16 cellular contexts compared by ENCODE assay signal in the genomic region with DNA sequence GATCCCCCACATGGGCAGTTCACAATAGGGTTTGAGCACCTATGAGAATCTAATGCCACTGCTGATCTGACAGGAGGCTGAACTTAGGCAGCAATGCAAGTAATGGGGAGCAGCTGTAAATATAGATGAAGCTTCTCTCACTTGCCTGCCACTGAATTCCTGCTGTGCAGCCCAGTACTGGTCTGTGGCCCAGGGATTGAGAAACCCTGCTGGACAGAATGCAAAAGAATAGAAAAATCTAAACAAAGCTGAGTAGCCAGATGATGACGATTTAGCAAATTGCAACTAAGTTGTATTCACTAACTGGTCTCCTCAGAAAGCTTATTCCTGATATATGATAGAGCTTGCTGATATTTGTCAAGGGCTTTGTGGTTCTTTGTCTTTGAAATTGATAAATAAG. TPM values are rescaled to one million over a fixed set of nuclear protein-coding genes. Genes with fewer than 3 reads are reported as not detected.
DNase-seq lines count a peak whose midpoint lies in the region; ATAC-seq lines count a peak whose summit lies in the region.
"Had no signal": no experiment of that assay in that cellular context is flagged by ENCODE, and none has a peak within 500 bp of the region (broad histone marks: within the 10 kb centered on the region; RNA-seq: fewer than 3 reads in every experiment).

No MANE protein-coding gene starts in this region.

- no peaks in the 10 kb centered on the region for H3K9me3 Mint-ChIP-seq in CD8-positive, alpha-beta memory T cell
- no peaks in the 10 kb centered on the region for H3K9me3 Mint-ChIP-seq in stimulated activated naive B cell treated with anti-CD40 and anti-IgM and Interleukin-4, amounts not matched to agents 10 μg/mL and 1 μg/mL and 100 μg/mL, for 72 hours

- no peak overlapping the region for H3K4me3 ChIP-seq in CD8-positive, alpha-beta memory T cell (ENCODE audit: low read length)
- H3K4me3 ChIP-seq in adipocyte (ENCODE audit: low read length) (no peak overlapping the region), Karpas-422 (ENCODE audit: low read length) (no peak overlapping the region)

- peaks cover 46% of the 10 kb centered on the region for H3K4me1 ChIP-seq in CD8-positive, alpha-beta memory T cell (ENCODE audit: insufficient read depth, low read length)
- H3K4me1 ChIP-seq in adipocyte (ENCODE audit: control insufficient read depth, insufficient read depth, low read length) (peaks cover 66% of the 10 kb centered on the region), Karpas-422 (ENCODE audit: low read length) (peaks cover 15% of the 10 kb centered on the region)

- no peaks in the 10 kb centered on the region for H4K20me1 ChIP-seq in Karpas-422 (ENCODE audit: insufficient read depth, low read depth, low read length)

- no peaks in the 10 kb centered on the region for H3K27me3 Mint-ChIP-seq in CD8-positive, alpha-beta memory T cell
- H3K27me3 Mint-ChIP-seq in stimulated activated naive B cell treated with anti-CD40 and anti-IgM and Interleukin-4, amounts not matched to agents 10 μg/mL and 1 μg/mL and 100 μg/mL, for 72 hours: no peaks in the 10 kb centered on the region

- no peak overlapping the region for H3K4me2 ChIP-seq in Karpas-422 (ENCODE audit: low read depth, low read length, poor library complexity, severe bottlenecking)

- POLR2A ChIA-PET in CD8-positive, alpha-beta memory T cell (lab: Charles Lee): no interaction called here

- peak overlapping the region; percentile 27 for H3K9ac ChIP-seq in adipocyte (ENCODE audit: low read length)
- no peak overlapping the region for H3K9ac ChIP-seq in Karpas-422 (ENCODE audit: low read length)

- peaks cover 63 to 90% (median 72%) of the 10 kb centered on the region in 3 donors for H3K4me1 Mint-ChIP-seq in CD8-positive, alpha-beta memory T cell
- H3K4me1 Mint-ChIP-seq in stimulated activated naive B cell treated with anti-CD40 and anti-IgM and Interleukin-4, amounts not matched to agents 10 μg/mL and 1 μg/mL and 100 μg/mL, for 72 hours: peaks cover 34 to 58% of the 10 kb centered on the region in 2 donors

- CTCF ChIA-PET in CD8-positive, alpha-beta memory T cell (lab: Charles Lee): interaction anchor here (1.0 to 1.8 kb wide), 2 partner anchors 77 to 86 kb away, joined by 3 to 6 read pairs; a partner anchor contains a TSS

- peak overlapping the region in 6 of 8 donors; percentile 34 to 93 (median 74) for H3K27ac Mint-ChIP-seq in CD8-positive, alpha-beta memory T cell
- H3K27ac Mint-ChIP-seq in stimulated activated naive B cell treated with anti-CD40 and anti-IgM and Interleukin-4, amounts not matched to agents 10 μg/mL and 1 μg/mL and 100 μg/mL, for 72 hours: peak overlapping the region; percentile 37
- H3K27ac Mint-ChIP-seq: mesothelial cell of epicardium had no signal

- no peak overlapping the region for H2AFZ ChIP-seq in Karpas-422 (ENCODE audit: low read length)

- no peaks in the 10 kb centered on the region for H3K9me3 ChIP-seq in CD8-positive, alpha-beta memory T cell (ENCODE audit: low read length)
- H3K9me3 ChIP-seq in adipocyte (ENCODE audit: control insufficient read depth, low read length) (no peaks in the 10 kb centered on the region), Karpas-422 (ENCODE audit: low read length) (no peaks in the 10 kb centered on the region)

- no peaks in the 10 kb centered on the region for H3K27me3 ChIP-seq in CD8-positive, alpha-beta memory T cell (ENCODE audit: insufficient read depth, low read length, poor library complexity, severe bottlenecking)
- H3K27me3 ChIP-seq in adipocyte (replicated peaks; ENCODE audit: control insufficient read depth, insufficient read depth, low read length): no peaks in the 10 kb centered on the region
- no peaks in the 10 kb centered on the region for H3K27me3 ChIP-seq in Karpas-422 (ENCODE audit: low read length)

- H3K36me3 ChIP-seq in CD8-positive, alpha-beta memory T cell (ENCODE audit: insufficient read depth, low read length): peaks cover 15% of the 10 kb centered on the region
- H3K36me3 ChIP-seq in adipocyte (ENCODE audit: control insufficient read depth, insufficient read depth, low read length, severe bottlenecking) (no peaks in the 10 kb centered on the region), Karpas-422 (ENCODE audit: insufficient read depth, low read length) (no peaks in the 10 kb centered on the region)

- intact Hi-C loops in left ventricle myocardium superior (cut with micrococcal nuclease): no loop called here

- no peak overlapping the region for H3K4me3 Mint-ChIP-seq in CD8-positive, alpha-beta memory T cell
- no peak overlapping the region for H3K4me3 Mint-ChIP-seq in stimulated activated naive B cell treated with anti-CD40 and anti-IgM and Interleukin-4, amounts not matched to agents 10 μg/mL and 1 μg/mL and 100 μg/mL, for 72 hours
- H3K4me3 Mint-ChIP-seq: mesothelial cell of epicardium had no signal

- H3K36me3 Mint-ChIP-seq in CD8-positive, alpha-beta memory T cell: peaks cover 13 to 54% (median 19%) of the 10 kb centered on the region in 3 donors
- H3K36me3 Mint-ChIP-seq in stimulated activated naive B cell treated with anti-CD40 and anti-IgM and Interleukin-4, amounts not matched to agents 10 μg/mL and 1 μg/mL and 100 μg/mL, for 72 hours: peaks cover 43 to 57% of the 10 kb centered on the region in 2 donors

- H3K79me2 ChIP-seq in Karpas-422 (ENCODE audit: low read length): no peaks in the 10 kb centered on the region

- no peak for DNase-seq in CD8-positive, alpha-beta memory T cell
- DNase-seq in adipocyte (ENCODE audit: low read depth) (peak; percentile 70), left ventricle myocardium superior (no peak), Karpas-422 (no peak), NCI-H146 (lab: John Stamatoyannopoulos, UW) (no peak)
- DNase-seq in stimulated activated naive B cell treated with anti-CD40 and anti-IgM and Interleukin-4, amounts not matched to agents 10 μg/mL and 1 μg/mL and 100 μg/mL, for 72 hours: no peak
- DNase-seq: amygdala; DMS 273 treated with DMSO at 0.1 percent for 48 hours; effector CD4-positive, alpha-beta T cell; NCI-H1105 treated with DMSO at 0.1 percent for 48 hours; NCI-H526; T-helper 9 cell had no signal

- no peak overlapping the region for H3K27ac ChIP-seq in CD8-positive, alpha-beta memory T cell (ENCODE audit: low read depth, low read length)
- no peak overlapping the region for H3K27ac ChIP-seq in Karpas-422 (ENCODE audit: low read length)

- ATAC-seq in left ventricle myocardium superior (peak; percentile 68), HG03159 (IDR thresholded peaks at IDR 0.05; ENCODE audit: unreplicated experiment) (no peak), GM19351 (IDR thresholded peaks at IDR 0.05; ENCODE audit: unreplicated experiment) (no peak)
- no peak for ATAC-seq in stimulated activated naive B cell treated with anti-CD40 and anti-IgM and Interleukin-4, amounts not matched to agents 10 μg/mL and 1 μg/mL and 100 μg/mL, for 72 hours (replicated peaks)
- ATAC-seq: HCT116 had no signal

- H3K9me2 ChIP-seq in Karpas-422 (replicated peaks; ENCODE audit: insufficient read depth, low read length): no peaks in the 10 kb centered on the region

RNA-seq across cellular contexts. Expression of a gene that starts 34.3 kb away (rescaled TPM):
- total RNA-seq in CD8-positive, alpha-beta memory T cell: 1 to 10 TPM; 6.7 to 9.2 TPM
- 13.1 TPM for polyA plus RNA-seq in CD8-positive, alpha-beta memory T cell
- total RNA-seq in left ventricle myocardium superior: 5.6 TPM
- total RNA-seq in Karpas-422 (2014; rRNA removed; shearing (Covaris generic); ENCODE audit: low replicate concordance): 21.4 and 34.8 TPM in 2 replicates

RNA-seq across cellular contexts. Expression of a gene that starts 53.7 kb away (rescaled TPM):
- 100 to 1,000 TPM; 165 to 169 TPM for total RNA-seq in CD8-positive, alpha-beta memory T cell
- 52.9 TPM for polyA plus RNA-seq in CD8-positive, alpha-beta memory T cell
- total RNA-seq in left ventricle myocardium superior: 9.1 TPM
- total RNA-seq in Karpas-422 (2014; rRNA removed; shearing (Covaris generic); ENCODE audit: low replicate concordance): 4.9 and 14.2 TPM in 2 replicates

Comparison
In these comparisons a context has a peak if more than half of its experiments do, and no peak if none do; other contexts are left out.
1. RNA of a gene that starts 53.7 kb away (total RNA-seq): 165 to 169 TPM in CD8-positive, alpha-beta memory T cell; 4.9 to 14.2 TPM in Karpas-422 and 9.1 TPM in left ventricle myocardium superior (single experiment); every median in the first group is over 10 times any median in the second.